ENCODE assay signal across 11 cellular contexts in the genomic region with DNA sequence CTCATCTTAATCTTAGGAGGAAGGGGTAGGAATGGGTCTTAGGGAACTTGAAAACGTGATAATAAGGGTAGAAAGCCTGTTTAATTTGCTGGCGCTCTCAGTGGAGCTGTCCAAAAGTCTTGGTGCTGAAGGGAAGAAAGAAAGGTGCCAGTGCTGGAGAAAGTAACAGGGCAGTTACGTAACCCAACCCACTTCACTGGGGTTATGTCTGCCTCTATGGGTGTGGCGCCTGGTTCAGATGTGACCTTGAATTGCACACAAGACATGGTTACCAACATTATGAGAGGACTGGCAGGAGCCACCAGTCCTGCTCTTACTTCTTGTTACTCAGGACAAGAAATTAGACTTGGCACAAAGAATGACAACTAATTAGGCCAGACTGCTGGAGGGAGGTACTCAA. TPM values are rescaled to one million over a fixed set of nuclear protein-coding genes. Genes with fewer than 3 reads are reported as not detected.
DNase-seq lines count a peak whose midpoint lies in the region; ATAC-seq and TF ChIP-seq lines count a peak whose summit lies in the region.
"Had no signal": no experiment of that assay in that cellular context is flagged by ENCODE, and none has a peak within 500 bp of the region (broad histone marks: within the 10 kb centered on the region; RNA-seq: fewer than 3 reads in every experiment).

No MANE protein-coding gene starts in this region.

- H3K9me3 ChIP-seq in gastroesophageal sphincter = no peaks in the 10 kb centered on the region

- no peak overlapping the region for H3K4me3 ChIP-seq in gastroesophageal sphincter

- POLR2A ChIA-PET in activated CD8-positive, alpha-beta T cell treated with anti-CD3 and anti-CD28 coated beads for 36 hours (lab: Charles Lee) = interaction anchor here (1.1 kb wide), 1 partner anchor 14 kb away, joined by 4 read pairs; no protein-coding TSS in a partner anchor

- no peaks in the 10 kb centered on the region for H3K36me3 Mint-ChIP-seq in activated CD8-positive, alpha-beta T cell treated with anti-CD3 and anti-CD28 coated beads for 36 hours (ENCODE audit: low read depth)
- no peaks in the 10 kb centered on the region for H3K36me3 Mint-ChIP-seq in activated T-cell treated with anti-CD3 and anti-CD28 coated beads, Interleukin-2, amount 50 U/mL, for 4 hours (ENCODE audit: insufficient read depth)
- H3K36me3 Mint-ChIP-seq: activated naive CD8-positive, alpha-beta T cell treated with anti-CD3 and anti-CD28 coated beads, Interleukin-2, amount 10 ng/mL, durations not matched to agents 7 days and 5 days had no signal

- H3K27me3 Mint-ChIP-seq in activated CD8-positive, alpha-beta T cell treated with anti-CD3 and anti-CD28 coated beads for 36 hours = peaks cover 52% of the 10 kb centered on the region
- H3K27me3 Mint-ChIP-seq in stimulated activated naive CD8-positive, alpha-beta T cell treated with anti-CD3 and anti-CD28 coated beads, Interleukin-15, amount 100 ng/mL, for 72 hours = peaks cover 83% of the 10 kb centered on the region
- H3K27me3 Mint-ChIP-seq in activated T-cell treated with anti-CD3 and anti-CD28 coated beads, Interleukin-2, amount 50 U/mL, for 4 hours (ENCODE audit: low read depth) = peaks cover 68% of the 10 kb centered on the region

- CTCF ChIA-PET in activated CD8-positive, alpha-beta T cell treated with anti-CD3 and anti-CD28 coated beads for 36 hours (lab: Charles Lee) = no interaction called here

- H3K36me3 ChIP-seq in gastroesophageal sphincter = no peaks in the 10 kb centered on the region

- no peak for TF ChIP-seq POLR2A in gastroesophageal sphincter (IDR thresholded peaks at IDR 0.05)

- intact Hi-C loops in activated CD8-positive, alpha-beta T cell treated with anti-CD3 and anti-CD28 coated beads for 36 hours (cut with micrococcal nuclease) = no loop called here
- intact Hi-C loops in left ventricle myocardium superior (cut with micrococcal nuclease) = no loop called here

- no peak overlapping the region for H3K27ac ChIP-seq in gastroesophageal sphincter

- H3K27ac Mint-ChIP-seq in activated CD8-positive, alpha-beta T cell treated with anti-CD3 and anti-CD28 coated beads for 36 hours = no peak overlapping the region
- no peak overlapping the region for H3K27ac Mint-ChIP-seq in stimulated activated naive CD8-positive, alpha-beta T cell treated with anti-CD3 and anti-CD28 coated beads, Interleukin-15, amount 100 ng/mL, for 72 hours
- H3K27ac Mint-ChIP-seq: activated naive CD8-positive, alpha-beta T cell treated with anti-CD3 and anti-CD28 coated beads, Interleukin-2, amount 10 ng/mL, durations not matched to agents 7 days and 5 days had no signal

- 0 to 14% methylated on average over 2 to 3 of the region's 4 CpGs for WGBS in gastroesophageal sphincter (ENCODE audit: low coverage in 1 of 2), 2 donors

- TF ChIP-seq CTCF in activated CD8-positive, alpha-beta T cell treated with anti-CD3 and anti-CD28 coated beads for 36 hours (IDR thresholded peaks at IDR 0.05) = no peak
- TF ChIP-seq CTCF in gastroesophageal sphincter (IDR thresholded peaks at IDR 0.05) = no peak

- peaks cover 2% of the 10 kb centered on the region for H3K4me1 Mint-ChIP-seq in activated CD8-positive, alpha-beta T cell treated with anti-CD3 and anti-CD28 coated beads for 36 hours (ENCODE audit: low read depth)
- H3K4me1 Mint-ChIP-seq in stimulated activated naive CD8-positive, alpha-beta T cell treated with anti-CD3 and anti-CD28 coated beads, Interleukin-15, amount 100 ng/mL, for 72 hours = no peaks in the 10 kb centered on the region
- H3K4me1 Mint-ChIP-seq in activated T-cell treated with anti-CD3 and anti-CD28 coated beads, Interleukin-2, amount 50 U/mL, for 4 hours (ENCODE audit: low read depth) = peaks cover 2% of the 10 kb centered on the region

- peaks cover 81% of the 10 kb centered on the region for H3K27me3 ChIP-seq in gastroesophageal sphincter

- no peak for TF ChIP-seq EP300 in gastroesophageal sphincter (IDR thresholded peaks at IDR 0.05)

- H3K4me3 Mint-ChIP-seq in activated CD8-positive, alpha-beta T cell treated with anti-CD3 and anti-CD28 coated beads for 36 hours = no peak overlapping the region
- H3K4me3 Mint-ChIP-seq in stimulated activated naive CD8-positive, alpha-beta T cell treated with anti-CD3 and anti-CD28 coated beads, Interleukin-15, amount 100 ng/mL, for 72 hours = no peak overlapping the region
- no peak overlapping the region for H3K4me3 Mint-ChIP-seq in activated T-cell treated with anti-CD3 and anti-CD28 coated beads, Interleukin-2, amount 50 U/mL, for 4 hours
- H3K4me3 Mint-ChIP-seq: activated naive CD8-positive, alpha-beta T cell treated with anti-CD3 and anti-CD28 coated beads, Interleukin-2, amount 10 ng/mL, durations not matched to agents 7 days and 5 days had no signal

- no peak for ATAC-seq in activated CD8-positive, alpha-beta T cell treated with anti-CD3 and anti-CD28 coated beads for 36 hours
- ATAC-seq in stimulated activated naive CD8-positive, alpha-beta T cell treated with anti-CD3 and anti-CD28 coated beads, Interleukin-15, amount 100 ng/mL, for 72 hours = no peak
- no peak for ATAC-seq in activated T-cell treated with anti-CD3 and anti-CD28 coated beads, Interleukin-2, amount 50 U/mL, for 4 hours
- ATAC-seq in left ventricle myocardium superior (no peak), gastroesophageal sphincter (no peak)

- H3K9me3 Mint-ChIP-seq in activated CD8-positive, alpha-beta T cell treated with anti-CD3 and anti-CD28 coated beads for 36 hours = no peaks in the 10 kb centered on the region
- no peaks in the 10 kb centered on the region for H3K9me3 Mint-ChIP-seq in stimulated activated naive CD8-positive, alpha-beta T cell treated with anti-CD3 and anti-CD28 coated beads, Interleukin-15, amount 100 ng/mL, for 72 hours
- H3K9me3 Mint-ChIP-seq in activated T-cell treated with anti-CD3 and anti-CD28 coated beads, Interleukin-2, amount 50 U/mL, for 4 hours = no peaks in the 10 kb centered on the region

- peaks cover 0 to under 1% (median 0%) of the 10 kb centered on the region in 3 donors for H3K4me1 ChIP-seq in gastroesophageal sphincter

- peak; percentile 10 for DNase-seq in CD1c-positive myeloid dendritic cell (ENCODE audit: extremely low spot score)
- DNase-seq in HuH-7.5 (ENCODE audit: low spot score) = peak; percentile 44
- peak; percentile 15 for DNase-seq in activated CD8-positive, alpha-beta T cell treated with anti-CD3 and anti-CD28 coated beads for 36 hours
- peak; percentile 67 for DNase-seq in islet precursor cell
- DNase-seq in stimulated activated naive CD8-positive, alpha-beta T cell treated with anti-CD3 and anti-CD28 coated beads, Interleukin-15, amount 100 ng/mL, for 72 hours = no peak
- no peak for DNase-seq in activated T-cell treated with anti-CD3 and anti-CD28 coated beads, Interleukin-2, amount 50 U/mL, for 4 hours
- DNase-seq in left ventricle myocardium superior = no peak
- DNase-seq: activated naive CD8-positive, alpha-beta T cell treated with anti-CD3 and anti-CD28 coated beads, Interleukin-2, amount 10 ng/mL, durations not matched to agents 7 days and 5 days; hippocampal formation; NCI-H345 had no signal

RNA-seq across cellular contexts. Expression of a gene that starts 18.6 kb away (rescaled TPM):
- 10 to 100 TPM; 54.0 to 58.2 TPM for total RNA-seq in activated CD8-positive, alpha-beta T cell treated with anti-CD3 and anti-CD28 coated beads for 36 hours
- 10 to 100 TPM; 31.3 to 41.4 (median 40.8) TPM for total RNA-seq in activated T-cell treated with anti-CD3 and anti-CD28 coated beads, Interleukin-2, amount 50 U/mL, for 4 hours
- 22.8 TPM for total RNA-seq in left ventricle myocardium superior
- 10 to 100 TPM; 34.2 to 64.0 (median 56.0) TPM for total RNA-seq in gastroesophageal sphincter

Comparison
In these comparisons a context has a peak if more than half of its experiments do, and no peak if none do; other contexts are left out.
1. DNase-seq: peak in CD1c-positive myeloid dendritic cell (single experiment), HuH-7.5 (single experiment), activated CD8-positive, alpha-beta T cell treated with anti-CD3 and anti-CD28 coated beads for 36 hours (single experiment) and islet precursor cell (single experiment); none in stimulated activated naive CD8-positive, alpha-beta T cell treated with anti-CD3 and anti-CD28 coated beads, Interleukin-15, amount 100 ng/mL, for 72 hours (0 of 2), activated T-cell treated with anti-CD3 and anti-CD28 coated beads, Interleukin-2, amount 50 U/mL, for 4 hours (single experiment) and left ventricle myocardium superior (single experiment).